ENCODE assay signal across 16 cellular contexts in the genomic region with DNA sequence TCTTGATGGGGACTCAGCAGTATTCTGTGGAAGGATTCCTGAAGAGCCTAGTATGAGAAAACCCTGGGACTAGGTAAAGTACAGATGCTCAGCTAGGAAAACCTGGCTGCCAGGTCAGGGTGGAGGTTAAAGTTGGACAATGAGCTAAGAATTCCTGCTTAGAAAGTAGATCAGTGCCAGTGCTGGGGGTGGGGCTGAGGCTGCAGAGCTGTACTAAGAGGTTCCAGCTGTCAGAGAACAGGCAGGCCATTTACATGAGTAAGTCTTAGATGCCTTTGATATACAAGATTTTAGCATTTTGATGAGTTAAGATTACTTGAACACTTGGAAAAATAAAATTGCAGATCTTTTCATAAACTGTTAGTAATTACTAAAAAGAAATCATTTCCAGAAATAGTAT.
DNase-seq lines count a peak whose midpoint lies in the region; FAIRE-seq and TF ChIP-seq lines count a peak whose summit lies in the region.
"Had no signal": no experiment of that assay in that cellular context is flagged by ENCODE, and none has a peak within 500 bp of the region (broad histone marks: within the 10 kb centered on the region; RNA-seq: fewer than 3 reads in every experiment).

No MANE protein-coding gene starts in this region.

- no peak overlapping the region for H2AK5ac ChIP-seq in mesenchymal stem cell (ENCODE audit: low read length, severe bottlenecking)

- no peaks in the 10 kb centered on the region for H3K9me3 Mint-ChIP-seq in MCF 10A (ENCODE audit: unreplicated experiment)

- BruUV-seq in MCF 10A (replicated peaks; lab: Mats Ljungman, UMichigan), result no TSS peak

- no peak overlapping the region for H3K4me3 ChIP-seq in choroid plexus epithelial cell (ENCODE audit: low read depth, low read length)
- no peak overlapping the region for H3K4me3 ChIP-seq in mesenchymal stem cell (ENCODE audit: insufficient read depth in 1 of 2, low read depth in 1 of 2, low read length in 2 of 2)
- H3K4me3 ChIP-seq: BLaER1 treated with 17β-estradiol and CSF1 and Interleukin-3, amounts not matched to agents 10 nM and 100 nM; psoas muscle; thyroid gland had no signal

- TF ChIP-seq CTCF in choroid plexus epithelial cell (conservative IDR thresholded peaks at IDR 0.05; ENCODE audit: low read depth, low read length) (no peak), MCF 10A (IDR thresholded peaks at IDR 0.05; ENCODE audit: unreplicated experiment) (no peak)

- no peak overlapping the region for H3K14ac ChIP-seq in mesenchymal stem cell (ENCODE audit: low read length in 2 of 2)

- peaks cover 4% of the 10 kb centered on the region for H3K9me3 ChIP-seq in mesenchymal stem cell (ENCODE audit: control insufficient read depth, low read length)
- H3K9me3 ChIP-seq: psoas muscle, thyroid gland had no signal

- no peak overlapping the region for H3K23ac ChIP-seq in mesenchymal stem cell (ENCODE audit: low read length in 2 of 2)

- DNase-seq in COLO668 (lab: John Stamatoyannopoulos, UW; ENCODE audit: unreplicated experiment) (peak; percentile 1), NCI-H226 (peak; percentile 17), choroid plexus epithelial cell (ENCODE audit: low read depth) (peak; percentile 11), myocyte (ENCODE audit: low read depth) (peak; percentile 62), GM12891 (ENCODE audit: insufficient read length, low spot score) (no peak), mesenchymal stem cell (no peak), MCF 10A (ENCODE audit: unreplicated experiment) (no peak)
- DNase-seq in stimulated activated CD4-positive, alpha-beta T cell treated with anti-CD3 and anti-CD28 coated beads, Interleukin-4, amount 100 ng/mL, for 4 hours, result no peak
- DNase-seq: activated T-cell treated with anti-CD3 and anti-CD28 coated beads, Interleukin-2, amount 50 U/mL, for 4 hours; erythroblast; left cardiac atrium; psoas muscle had no signal

- no peaks in the 10 kb centered on the region for H3K4me1 ChIP-seq in mesenchymal stem cell (ENCODE audit: control insufficient read depth, insufficient read depth, low read depth, low read length)
- H3K4me1 ChIP-seq: BLaER1 treated with 17β-estradiol and CSF1 and Interleukin-3, amounts not matched to agents 10 nM and 100 nM; psoas muscle; thyroid gland had no signal

- intact Hi-C loops in MCF 10A (cut with micrococcal nuclease), result no loop called here

- no peaks in the 10 kb centered on the region for H3K79me1 ChIP-seq in mesenchymal stem cell (replicated peaks; ENCODE audit: low read length, poor library complexity, severe bottlenecking)

- H3K36me3 ChIP-seq in mesenchymal stem cell (ENCODE audit: control insufficient read depth in 1 of 2, insufficient read depth in 2 of 2, low read depth in 1 of 2, low read length in 2 of 2), result no peaks in the 10 kb centered on the region
- H3K36me3 ChIP-seq: BLaER1 treated with 17β-estradiol and CSF1 and Interleukin-3, amounts not matched to agents 10 nM and 100 nM; thyroid gland had no signal

- H2BK5ac ChIP-seq in mesenchymal stem cell (ENCODE audit: low read depth, low read length, poor library complexity, severe bottlenecking), result no peak overlapping the region

- H3K4me2 ChIP-seq in mesenchymal stem cell (ENCODE audit: low read length, poor library complexity, severe bottlenecking), result no peak overlapping the region
- H3K4me2 ChIP-seq: BLaER1 treated with 17β-estradiol and CSF1 and Interleukin-3, amounts not matched to agents 10 nM and 100 nM had no signal

- H3K18ac ChIP-seq in mesenchymal stem cell (ENCODE audit: low read depth in 1 of 2, low read length in 2 of 2), result no peak overlapping the region

- no peak overlapping the region for H3K4me3 Mint-ChIP-seq in MCF 10A (ENCODE audit: unreplicated experiment)
- H3K4me3 Mint-ChIP-seq: activated T-cell treated with anti-CD3 and anti-CD28 coated beads, Interleukin-2, amount 50 U/mL, for 4 hours; brain had no signal

- H3K27ac ChIP-seq in mesenchymal stem cell (ENCODE audit: low read length, poor library complexity, severe bottlenecking), result no peak overlapping the region
- H3K27ac ChIP-seq: BLaER1 treated with 17β-estradiol and CSF1 and Interleukin-3, amounts not matched to agents 10 nM and 100 nM; psoas muscle; RWPE1; thyroid gland had no signal

- H2BK15ac ChIP-seq in mesenchymal stem cell (ENCODE audit: low read depth, poor library complexity, severe bottlenecking), result no peak overlapping the region

- H4K8ac ChIP-seq in mesenchymal stem cell (ENCODE audit: low read length), result no peak overlapping the region

- H3K27me3 ChIP-seq in mesenchymal stem cell (ENCODE audit: control insufficient read depth in 1 of 2, insufficient read depth in 1 of 2, low read length in 2 of 2), result no peaks in the 10 kb centered on the region
- H3K27me3 ChIP-seq: BLaER1 treated with 17β-estradiol and CSF1 and Interleukin-3, amounts not matched to agents 10 nM and 100 nM; thyroid gland had no signal

- H4K91ac ChIP-seq in mesenchymal stem cell (ENCODE audit: low read length), result no peak overlapping the region

- no peaks in the 10 kb centered on the region for H3K36me3 Mint-ChIP-seq in MCF 10A (ENCODE audit: insufficient read depth, unreplicated experiment)
- H3K36me3 Mint-ChIP-seq: brain had no signal

- H3K4ac ChIP-seq in mesenchymal stem cell (ENCODE audit: low read depth in 1 of 2, low read length in 2 of 2), result no peak overlapping the region

- H2BK120ac ChIP-seq in mesenchymal stem cell (ENCODE audit: low read depth, low read length), result no peak overlapping the region

- H2BK12ac ChIP-seq in mesenchymal stem cell (ENCODE audit: low read length in 2 of 2), result no peak overlapping the region

- H3K9ac ChIP-seq in mesenchymal stem cell (ENCODE audit: low read length), result no peak overlapping the region
- H3K9ac ChIP-seq: BLaER1 treated with 17β-estradiol and CSF1 and Interleukin-3, amounts not matched to agents 10 nM and 100 nM had no signal

- FAIRE-seq in GM12891 (lab: Jason Lieb, UNC), result no peak

- H3K27ac Mint-ChIP-seq in MCF 10A (ENCODE audit: low read depth, unreplicated experiment), result no peak overlapping the region

- H2AFZ ChIP-seq in mesenchymal stem cell (ENCODE audit: low read depth, low read length), result no peak overlapping the region

- H3K27me3 Mint-ChIP-seq in MCF 10A (ENCODE audit: insufficient read depth, unreplicated experiment), result no peaks in the 10 kb centered on the region
- H3K27me3 Mint-ChIP-seq: brain had no signal

- H3K4me1 Mint-ChIP-seq in MCF 10A (ENCODE audit: insufficient read depth, unreplicated experiment), result no peaks in the 10 kb centered on the region

- POLR2A ChIA-PET in MCF 10A (lab: Yijun Ruan, JAX), result no interaction called here

- no peak for TF ChIP-seq POLR2A in GM12891 (IDR thresholded peaks at IDR 0.05; ENCODE audit: low read depth, low read length)

- CTCF ChIA-PET in MCF 10A (lab: Yijun Ruan, JAX), result interaction anchor here (0.5 to 0.6 kb wide), 2 partner anchors 36 to 68 kb away, joined by 3 read pairs; no protein-coding TSS in a partner anchor

TF ChIP-seq in GM12891, 5 proteins besides CTCF, POLR2A, EP300 and RAD21:
- TF ChIP-seq TAF1 (IDR thresholded peaks at IDR 0.05; ENCODE audit: low read depth, low read length) (no peak), SPI1 (IDR thresholded peaks at IDR 0.05; ENCODE audit: low read depth, low read length) (no peak), POLR2AphosphoS5 (IDR thresholded peaks at IDR 0.05; ENCODE audit: low read depth, low read length) (no peak), PAX5 (IDR thresholded peaks at IDR 0.05; ENCODE audit: insufficient read depth, low read length, severe bottlenecking) (no peak), POU2F2 (IDR thresholded peaks at IDR 0.05; ENCODE audit: low read depth, low read length) (no peak)

Comparison
In these comparisons a context has a peak if more than half of its experiments do, and no peak if none do; other contexts are left out.
1. DNase-seq: peak in COLO668 (single experiment), NCI-H226 (single experiment), choroid plexus epithelial cell (single experiment) and myocyte (single experiment); none in GM12891 (single experiment), mesenchymal stem cell (single experiment), MCF 10A (single experiment) and stimulated activated CD4-positive, alpha-beta T cell treated with anti-CD3 and anti-CD28 coated beads, Interleukin-4, amount 100 ng/mL, for 4 hours (0 of 2).